Comparison of ENCODE assay signal across 1 cellular context in genomic region chr13:101739382-101740178, GRCh38.
TF ChIP-seq lines count a peak whose summit lies in the region.

No MANE protein-coding gene starts in this region.

TF ChIP-seq in GM12878, 131 proteins besides CTCF, POLR2A, EP300 and RAD21 (continued from another document):
- TF ChIP-seq E2F4 (IDR thresholded peaks at IDR 0.05; ENCODE audit: low read depth, low read length) (no peak), STAT1 (conservative IDR thresholded peaks at IDR 0.05) (no peak), BCL11A (IDR thresholded peaks at IDR 0.05; ENCODE audit: low read depth, low read length) (no peak), NBN (IDR thresholded peaks at IDR 0.05) (peak; percentile 70; the same call in 1 of the 2 replicates), IRF4 (IDR thresholded peaks at IDR 0.05; ENCODE audit: low read depth, low read length) (no peak), POLR2AphosphoS5 (IDR thresholded peaks at IDR 0.05; ENCODE audit: low read length) (no peak), IKZF1 (conservative IDR thresholded peaks at IDR 0.05) (peak; percentile 41; the same call in 1 of the 2 replicates), PKNOX1 (IDR thresholded peaks at IDR 0.05) (peak; percentile 79), PBX3 (IDR thresholded peaks at IDR 0.05; ENCODE audit: insufficient replicate concordance, low read depth, low read length) (peak; percentile 62), SMARCA5 (IDR thresholded peaks at IDR 0.05) (0 out of 2 replicates have a peak, but pooled peaks have one; percentile 38), ZNF592 (IDR thresholded peaks at IDR 0.05) (no peak), RELB (IDR thresholded peaks at IDR 0.05; ENCODE audit: low read depth) (0 out of 2 replicates have a peak, but pooled peaks have one; percentile 23), LARP7 (IDR thresholded peaks at IDR 0.05) (no peak), CEBPB (IDR thresholded peaks at IDR 0.05; ENCODE audit: borderline replicate concordance in 1 of 2, low read depth in 2 of 2, low read length in 2 of 2) (peak in 1 of 2 experiments; percentile 55; a peak in 1 of 4 replicates), TCF7 (IDR thresholded peaks at IDR 0.05; ENCODE audit: borderline replicate concordance) (no peak), ZNF622 (IDR thresholded peaks at IDR 0.05) (no peak), CREM (IDR thresholded peaks at IDR 0.05; ENCODE audit: low read depth) (no peak), NFYA (IDR thresholded peaks at IDR 0.05; ENCODE audit: borderline replicate concordance, low read depth, low read length) (no peak), WRNIP1 (IDR thresholded peaks at IDR 0.05; ENCODE audit: borderline replicate concordance, low read depth, low read length) (no peak), DPF2 (IDR thresholded peaks at IDR 0.05) (no peak), BCLAF1 (IDR thresholded peaks at IDR 0.05) (no peak), YY1 (IDR thresholded peaks at IDR 0.05; ENCODE audit: low read depth, low read length) (no peak)
